ENCODE assay signal across 18 cellular contexts in the genomic region with DNA sequence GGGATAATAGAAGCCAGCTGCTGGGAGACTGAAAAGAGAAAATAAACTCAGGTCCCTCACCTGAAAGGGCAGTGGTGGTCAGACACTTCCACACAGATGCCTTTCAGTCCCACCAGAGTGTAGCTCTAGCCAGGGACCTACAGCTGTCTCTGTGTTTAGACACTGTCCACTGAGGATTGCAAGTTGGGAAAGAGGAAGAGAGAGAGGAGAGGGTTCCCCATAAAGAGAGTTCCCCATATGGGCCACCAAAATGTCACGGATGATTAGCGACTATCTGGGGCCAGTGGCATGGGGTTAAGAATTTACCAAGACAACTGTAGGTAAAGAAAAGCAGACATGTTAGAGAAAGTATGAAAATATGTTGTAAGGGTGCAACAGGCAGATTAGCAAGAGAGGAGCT. TPM values are rescaled to one million over a fixed set of nuclear protein-coding genes. Genes with fewer than 3 reads are reported as not detected.
A peak's percentile ranks its signal among the peaks of the same experiment; 100 is the strongest.
DNase-seq lines count a peak whose midpoint lies in the region; ATAC-seq, FAIRE-seq and TF ChIP-seq lines count a peak whose summit lies in the region.
"Had no signal": no experiment of that assay in that cellular context is flagged by ENCODE, and none has a peak within 500 bp of the region (broad histone marks: within the 10 kb centered on the region; RNA-seq: fewer than 3 reads in every experiment).

No MANE protein-coding gene starts in this region.

- no peak for ATAC-seq in SK-N-SH treated with all-trans-retinoic acid at 6 μM for 48 hours
- no peak for ATAC-seq in activated naive CD8-positive, alpha-beta T cell treated with anti-CD3 and anti-CD28 coated beads, Interleukin-2, amount 50 U/mL, for 24 hours

- H3K4me1 Mint-ChIP-seq in progenitor cell of endocrine pancreas (ENCODE audit: low read depth): peaks cover 22% of the 10 kb centered on the region
- H3K4me1 Mint-ChIP-seq in activated naive CD8-positive, alpha-beta T cell treated with anti-CD3 and anti-CD28 coated beads, Interleukin-2, amount 50 U/mL, for 24 hours: peaks cover 6% of the 10 kb centered on the region
- H3K4me1 Mint-ChIP-seq in activated naive CD4-positive, alpha-beta T cell treated with anti-CD3 and anti-CD28 coated beads for 36 hours (ENCODE audit: low read depth): no peaks in the 10 kb centered on the region
- H3K4me1 Mint-ChIP-seq: CD4-positive, alpha-beta memory T cell had no signal

- FAIRE-seq in GM12891 (lab: Jason Lieb, UNC): peak; percentile 45

- intact Hi-C loops in activated naive CD4-positive, alpha-beta T cell treated with anti-CD3 and anti-CD28 coated beads for 36 hours (cut with micrococcal nuclease): no loop called here

- H3K4me3 Mint-ChIP-seq in progenitor cell of endocrine pancreas (ENCODE audit: low read depth): no peak overlapping the region
- H3K4me3 Mint-ChIP-seq in activated naive CD8-positive, alpha-beta T cell treated with anti-CD3 and anti-CD28 coated beads, Interleukin-2, amount 50 U/mL, for 24 hours: no peak overlapping the region
- H3K4me3 Mint-ChIP-seq in activated naive CD4-positive, alpha-beta T cell treated with anti-CD3 and anti-CD28 coated beads for 36 hours: no peak overlapping the region
- H3K4me3 Mint-ChIP-seq: CD4-positive, alpha-beta memory T cell had no signal

- peaks cover 3% of the 10 kb centered on the region for H3K9me3 Mint-ChIP-seq in progenitor cell of endocrine pancreas (ENCODE audit: low read depth)
- H3K9me3 Mint-ChIP-seq in activated naive CD8-positive, alpha-beta T cell treated with anti-CD3 and anti-CD28 coated beads, Interleukin-2, amount 50 U/mL, for 24 hours: no peaks in the 10 kb centered on the region
- no peaks in the 10 kb centered on the region for H3K9me3 Mint-ChIP-seq in activated naive CD4-positive, alpha-beta T cell treated with anti-CD3 and anti-CD28 coated beads for 36 hours
- H3K9me3 Mint-ChIP-seq: CD4-positive, alpha-beta memory T cell had no signal

- no peak for TF ChIP-seq CTCF in progenitor cell of endocrine pancreas (IDR thresholded peaks at IDR 0.05; ENCODE audit: unreplicated experiment)

- CTCF ChIA-PET in activated naive CD4-positive, alpha-beta T cell treated with anti-CD3 and anti-CD28 coated beads for 36 hours (lab: Charles Lee): no interaction called here

- no peaks in the 10 kb centered on the region for H3K36me3 Mint-ChIP-seq in progenitor cell of endocrine pancreas (ENCODE audit: insufficient read depth)
- H3K36me3 Mint-ChIP-seq in activated naive CD8-positive, alpha-beta T cell treated with anti-CD3 and anti-CD28 coated beads, Interleukin-2, amount 50 U/mL, for 24 hours (ENCODE audit: low read depth): no peaks in the 10 kb centered on the region
- H3K36me3 Mint-ChIP-seq in activated naive CD4-positive, alpha-beta T cell treated with anti-CD3 and anti-CD28 coated beads for 36 hours (ENCODE audit: low read depth): no peaks in the 10 kb centered on the region
- H3K36me3 Mint-ChIP-seq: CD4-positive, alpha-beta memory T cell had no signal

- H3K27me3 Mint-ChIP-seq in progenitor cell of endocrine pancreas: no peaks in the 10 kb centered on the region
- H3K27me3 Mint-ChIP-seq in activated naive CD8-positive, alpha-beta T cell treated with anti-CD3 and anti-CD28 coated beads, Interleukin-2, amount 50 U/mL, for 24 hours: no peaks in the 10 kb centered on the region
- no peaks in the 10 kb centered on the region for H3K27me3 Mint-ChIP-seq in activated naive CD4-positive, alpha-beta T cell treated with anti-CD3 and anti-CD28 coated beads for 36 hours (ENCODE audit: low read depth)
- H3K27me3 Mint-ChIP-seq: CD4-positive, alpha-beta memory T cell had no signal

- peak overlapping the region; percentile 19 for H3K27ac Mint-ChIP-seq in progenitor cell of endocrine pancreas
- no peak overlapping the region for H3K27ac Mint-ChIP-seq in activated naive CD8-positive, alpha-beta T cell treated with anti-CD3 and anti-CD28 coated beads, Interleukin-2, amount 50 U/mL, for 24 hours
- no peak overlapping the region for H3K27ac Mint-ChIP-seq in activated naive CD4-positive, alpha-beta T cell treated with anti-CD3 and anti-CD28 coated beads for 36 hours
- H3K27ac Mint-ChIP-seq: CD4-positive, alpha-beta memory T cell had no signal

- no peak for TF ChIP-seq POLR2A in GM12891 (IDR thresholded peaks at IDR 0.05; ENCODE audit: low read depth, low read length)

- DNase-seq in GM12891 (ENCODE audit: insufficient read length, low spot score) (no peak), MV-4-11 (lab: John Stamatoyannopoulos, UW) (peak; percentile 73), progenitor cell of endocrine pancreas (ENCODE audit: low spot score, unreplicated experiment) (no peak), activated gamma-delta T cell treated with Interleukin-2 at 50 U/mL for 16 hours (no peak)
- no peak for DNase-seq in activated naive CD8-positive, alpha-beta T cell treated with anti-CD3 and anti-CD28 coated beads, Interleukin-2, amount 50 U/mL, for 24 hours
- no peak for DNase-seq in activated naive CD4-positive, alpha-beta T cell treated with anti-CD3 and anti-CD28 coated beads for 36 hours
- DNase-seq: AML-193, DND-41, GDM1, MG63, NCI-H1436, NCI-H2081 treated with DMSO at 0.1 percent for 48 hours, NCI-H524, Peyer's patch, Right ventricle myocardium superior, SW 1271 had no signal

TF ChIP-seq in GM12891, 5 proteins besides CTCF, POLR2A, EP300 and RAD21:
- TF ChIP-seq SPI1 (IDR thresholded peaks at IDR 0.05; ENCODE audit: low read depth, low read length): 0 out of 2 replicates have a peak, but pooled peaks have one; percentile 32
- no peak for TF ChIP-seq TAF1 (IDR thresholded peaks at IDR 0.05; ENCODE audit: low read depth, low read length)
TF ChIP-seq in GM12891: peak in this region for 1.

TF ChIP-seq in SK-N-SH treated with all-trans-retinoic acid at 6 μM for 48 hours, 23 proteins besides CTCF, POLR2A, EP300 and RAD21:
- peak; percentile 17; the same call in 1 of the 2 replicates for TF ChIP-seq TCF4 (CRISPR knock-in tag; IDR thresholded peaks at IDR 0.05; ENCODE audit: borderline replicate concordance)
- TF ChIP-seq BACH2 (CRISPR knock-in tag; IDR thresholded peaks at IDR 0.05; ENCODE audit: borderline replicate concordance): no peak
TF ChIP-seq in SK-N-SH treated with all-trans-retinoic acid at 6 μM for 48 hours: peak in this region for 1.

RNA-seq across cellular contexts. Expression of gene SKA1, which starts 36.7 kb away (rescaled TPM):
- 7.5 TPM for polyA plus RNA-seq in GM12891 (2012; ENCODE audit: low read depth, missing spikeins)
- 13.5 and 16.0 TPM in 2 replicates for total RNA-seq in progenitor cell of endocrine pancreas
- total RNA-seq in activated naive CD4-positive, alpha-beta T cell treated with anti-CD3 and anti-CD28 coated beads for 36 hours: 10 to 100 TPM; 36.1 to 36.3 TPM

RNA-seq across cellular contexts. Expression of gene CXXC1, which starts 50.6 kb away (rescaled TPM):
- polyA plus RNA-seq in GM12891 (2012; ENCODE audit: low read depth, missing spikeins): 107 TPM
- total RNA-seq in progenitor cell of endocrine pancreas: 109 and 118 TPM in 2 replicates
- total RNA-seq in activated naive CD4-positive, alpha-beta T cell treated with anti-CD3 and anti-CD28 coated beads for 36 hours: 10 to 100 TPM; 71.5 to 75.3 TPM

RNA-seq across cellular contexts. Expression of gene MBD1, which starts 56.8 kb away (rescaled TPM):
- 63.6 TPM for polyA plus RNA-seq in GM12891 (2012; ENCODE audit: low read depth, missing spikeins)
- 89.6 and 96.0 TPM in 2 replicates for total RNA-seq in progenitor cell of endocrine pancreas
- total RNA-seq in activated naive CD4-positive, alpha-beta T cell treated with anti-CD3 and anti-CD28 coated beads for 36 hours: 10 to 100 TPM; 66.4 to 69.0 TPM
